ENCODE assay signal across 8 cellular contexts in genomic region chr7:65750511-65751344, GRCh38.
DNase-seq lines count a peak whose midpoint lies in the region; ATAC-seq and TF ChIP-seq lines count a peak whose summit lies in the region.

No MANE protein-coding gene starts in this region.

- ATAC-seq in HG03159 (IDR thresholded peaks at IDR 0.05; ENCODE audit: unreplicated experiment), result peak; percentile 99

- TF ChIP-seq POLR2A in GM18951 (IDR thresholded peaks at IDR 0.05; ENCODE audit: extremely low read depth, insufficient read depth, insufficient read length) (peak; percentile 92), breast epithelium (IDR thresholded peaks at IDR 0.05) (no peak)

- in situ Hi-C loops in GM18951 (cut with MboI; ENCODE audit: low sequenced_read_pairs, unreplicated experiment), result no loop called here

- H3K4me2 ChIP-seq in smooth muscle cell, result peak overlapping the region; percentile 88

- H3K27ac ChIP-seq in WERI-Rb-1 (peak overlapping the region; percentile 92), breast epithelium (peak overlapping the region; percentile 89 to 92), smooth muscle cell (ENCODE audit: low read depth) (peak overlapping the region; percentile 39)

- peaks cover 46% of the 10 kb centered on the region for H3K79me2 ChIP-seq in smooth muscle cell (ENCODE audit: low read depth)

- H3K4me3 ChIP-seq in WERI-Rb-1 (ENCODE audit: low read depth, low read length) (peak overlapping the region; percentile 99), breast epithelium (peak overlapping the region; percentile 77 to 98 (median 93)), smooth muscle cell (peak overlapping the region; percentile 82)

- peak overlapping the region; percentile 99 for H2AFZ ChIP-seq in smooth muscle cell (ENCODE audit: low read depth)

- intact Hi-C loops in breast epithelium (cut with DNase I; ENCODE audit: low total_unique reads), result no loop called here

- no peaks in the 10 kb centered on the region for H3K9me3 ChIP-seq in WERI-Rb-1 (ENCODE audit: severe bottlenecking)
- H3K9me3 ChIP-seq in breast epithelium, result no peaks in the 10 kb centered on the region
- no peaks in the 10 kb centered on the region for H3K9me3 ChIP-seq in smooth muscle cell (replicated peaks; ENCODE audit: low read depth)

- DNase-seq in AG08396 (ENCODE audit: low spot score) (peak; percentile 96), NCI-H2196 treated with DMSO at 0.1 percent for 48 hours (lab: John Stamatoyannopoulos, UW; ENCODE audit: unreplicated experiment) (peak; percentile 91), WERI-Rb-1 (peak; percentile 91), breast epithelium (ENCODE audit: low spot score in 2 of 2) (peak; percentile 85 to 90), iPS-NIHi7 (ENCODE audit: extremely low spot score) (peak; percentile 95), smooth muscle cell (lab: John Stamatoyannopoulos, UW; ENCODE audit: unreplicated experiment) (peak; percentile 58)

- TF ChIP-seq CTCF in WERI-Rb-1 (IDR thresholded peaks at IDR 0.05; ENCODE audit: low read depth, low read length) (no peak), breast epithelium (IDR thresholded peaks at IDR 0.05) (peak in 1 of 3 donors; percentile 35), smooth muscle cell (IDR thresholded peaks at IDR 0.05; ENCODE audit: borderline replicate concordance, insufficient read depth, poor library complexity, severe bottlenecking) (no peak)

- WGBS in smooth muscle cell (ENCODE audit: low lambda C conversion rate), result under 1% methylated on average over 65 of the region's 69 CpGs

- no peaks in the 10 kb centered on the region for H3F3A ChIP-seq in smooth muscle cell (ENCODE audit: low read depth)

- H3K9ac ChIP-seq in smooth muscle cell (ENCODE audit: low read depth), result peak overlapping the region; percentile 68

- H3K4me1 ChIP-seq in breast epithelium, result no peaks in the 10 kb centered on the region
- peaks cover 5% of the 10 kb centered on the region for H3K4me1 ChIP-seq in smooth muscle cell (ENCODE audit: low read depth)

- H3K36me3 ChIP-seq in WERI-Rb-1 (peaks cover 18% of the 10 kb centered on the region), breast epithelium (no peaks in the 10 kb centered on the region), smooth muscle cell (ENCODE audit: low read depth) (peaks cover under 1% of the 10 kb centered on the region)

- peaks cover 16% of the 10 kb centered on the region for H4K20me1 ChIP-seq in smooth muscle cell (ENCODE audit: low read depth)

- H3K27me3 ChIP-seq in WERI-Rb-1 (ENCODE audit: insufficient read depth, low read depth, severe bottlenecking) (no peaks in the 10 kb centered on the region), breast epithelium (no peaks in the 10 kb centered on the region), smooth muscle cell (ENCODE audit: low read depth) (no peaks in the 10 kb centered on the region)

Comparison
In these comparisons a context has a peak if more than half of its experiments do, and no peak if none do; other contexts are left out.
1. Peak in every context shown above with its lines: DNase-seq, ATAC-seq, H3K4me3 ChIP-seq and H3K27ac ChIP-seq.
2. H3K27ac ChIP-seq: peak in every context shown above with its lines; median percentile 92 in WERI-Rb-1; 90 in breast epithelium; 39 in smooth muscle cell.